In genomic region chr3:168312991-168313390, GRCh38 we compare ENCODE assay signal across 25 cellular contexts.
"Had no signal": no experiment of that assay in that cellular context is flagged by ENCODE, and none has a peak within 500 bp of the region (broad histone marks: within the 10 kb centered on the region; RNA-seq: fewer than 3 reads in every experiment).

No MANE protein-coding gene starts in this region.

- H3K27me3 Mint-ChIP-seq: activated B cell treated with CpG ODN at 0.5 μM for 24 hours; activated CD4-positive, alpha-beta T cell treated with anti-CD3 and anti-CD28 coated beads, Interleukin-2, amount 10 ng/mL, durations not matched to agents 24 days and 14 days; activated CD8-positive, alpha-beta memory T cell treated with anti-CD3 and anti-CD28 coated beads, Interleukin-2, amount 10 ng/mL, durations not matched to agents 7 days and 5 days; activated naive CD4-positive, alpha-beta T cell treated with anti-CD3 and anti-CD28 coated beads, Interleukin-2, amount 50 U/mL, for 24 hours; activated naive CD8-positive, alpha-beta T cell treated with anti-CD3 and anti-CD28 coated beads, Interleukin-2, amount 50 U/mL, for 24 hours; activated T-cell treated with anti-CD3 and anti-CD28 coated beads, Interleukin-2, amount 50 U/mL, for 24 hours; IgD-negative memory B cell had no signal

- H3K36me3 ChIP-seq: brain microvascular endothelial cell had no signal

- H3K27me3 ChIP-seq: brain microvascular endothelial cell had no signal

- H3K27ac Mint-ChIP-seq: activated B cell treated with CpG ODN at 0.5 μM for 24 hours; activated CD4-positive, alpha-beta T cell treated with anti-CD3 and anti-CD28 coated beads, Interleukin-2, amount 10 ng/mL, durations not matched to agents 24 days and 14 days; activated CD8-positive, alpha-beta memory T cell treated with anti-CD3 and anti-CD28 coated beads, Interleukin-2, amount 10 ng/mL, durations not matched to agents 7 days and 5 days; activated naive CD4-positive, alpha-beta T cell treated with anti-CD3 and anti-CD28 coated beads, Interleukin-2, amount 50 U/mL, for 24 hours; activated naive CD8-positive, alpha-beta T cell treated with anti-CD3 and anti-CD28 coated beads, Interleukin-2, amount 50 U/mL, for 24 hours; activated T-cell treated with anti-CD3 and anti-CD28 coated beads, Interleukin-2, amount 50 U/mL, for 24 hours; activated T-helper 1 cell treated with anti-CD3 and anti-CD28 coated beads, Interleukin-12 subunit alpha, Interleukin-12 subunit beta, Interleukin-2, Interleukin-4 antibody, amounts not matched to agents 30 ng/mL and 10 ng/mL and 1 ng/mL, durations not matched to agents 14 hours and 24 hours and 36 hours; IgD-negative memory B cell; T-helper 1 cell treated with Interleukin-12 subunit alpha and Interleukin-12 subunit beta and Interleukin-4 antibody, amounts not matched to agents 30 μg/mL and 1 μg/mL, for 36 hours had no signal

- H3K4me1 Mint-ChIP-seq: activated B cell treated with CpG ODN at 0.5 μM for 24 hours; activated CD4-positive, alpha-beta T cell treated with anti-CD3 and anti-CD28 coated beads, Interleukin-2, amount 10 ng/mL, durations not matched to agents 24 days and 14 days; activated CD8-positive, alpha-beta memory T cell treated with anti-CD3 and anti-CD28 coated beads, Interleukin-2, amount 10 ng/mL, durations not matched to agents 7 days and 5 days; activated naive CD4-positive, alpha-beta T cell treated with anti-CD3 and anti-CD28 coated beads, Interleukin-2, amount 50 U/mL, for 24 hours; activated naive CD8-positive, alpha-beta T cell treated with anti-CD3 and anti-CD28 coated beads, Interleukin-2, amount 50 U/mL, for 24 hours; IgD-negative memory B cell had no signal

- ATAC-seq: activated CD8-positive, alpha-beta memory T cell treated with anti-CD3 and anti-CD28 coated beads, Interleukin-2, amount 10 ng/mL, durations not matched to agents 7 days and 5 days; activated naive CD8-positive, alpha-beta T cell treated with anti-CD3 and anti-CD28 coated beads, Interleukin-2, amount 50 U/mL, for 24 hours had no signal

- H3K36me3 Mint-ChIP-seq: activated CD8-positive, alpha-beta memory T cell treated with anti-CD3 and anti-CD28 coated beads, Interleukin-2, amount 10 ng/mL, durations not matched to agents 7 days and 5 days; activated naive CD4-positive, alpha-beta T cell treated with anti-CD3 and anti-CD28 coated beads, Interleukin-2, amount 50 U/mL, for 24 hours; IgD-negative memory B cell had no signal

- H3K9me3 Mint-ChIP-seq: activated CD4-positive, alpha-beta T cell treated with anti-CD3 and anti-CD28 coated beads, Interleukin-2, amount 10 ng/mL, durations not matched to agents 24 days and 14 days; activated naive CD4-positive, alpha-beta T cell treated with anti-CD3 and anti-CD28 coated beads, Interleukin-2, amount 50 U/mL, for 24 hours; activated naive CD8-positive, alpha-beta T cell treated with anti-CD3 and anti-CD28 coated beads, Interleukin-2, amount 50 U/mL, for 24 hours; activated T-cell treated with anti-CD3 and anti-CD28 coated beads, Interleukin-2, amount 50 U/mL, for 24 hours; activated T-helper 1 cell treated with anti-CD3 and anti-CD28 coated beads, Interleukin-12 subunit alpha, Interleukin-12 subunit beta, Interleukin-2, Interleukin-4 antibody, amounts not matched to agents 30 ng/mL and 10 ng/mL and 1 ng/mL, durations not matched to agents 14 hours and 24 hours and 36 hours; IgD-negative memory B cell had no signal

- H3K27ac ChIP-seq: brain microvascular endothelial cell, KMS-11 had no signal

- H3K4me3 Mint-ChIP-seq: activated B cell treated with CpG ODN at 0.5 μM for 24 hours; activated CD4-positive, alpha-beta T cell treated with anti-CD3 and anti-CD28 coated beads, Interleukin-2, amount 10 ng/mL, durations not matched to agents 24 days and 14 days; activated CD8-positive, alpha-beta memory T cell treated with anti-CD3 and anti-CD28 coated beads, Interleukin-2, amount 10 ng/mL, durations not matched to agents 7 days and 5 days; activated naive CD4-positive, alpha-beta T cell treated with anti-CD3 and anti-CD28 coated beads, Interleukin-2, amount 50 U/mL, for 24 hours; activated naive CD8-positive, alpha-beta T cell treated with anti-CD3 and anti-CD28 coated beads, Interleukin-2, amount 50 U/mL, for 24 hours; activated T-cell treated with anti-CD3 and anti-CD28 coated beads, Interleukin-2, amount 50 U/mL, for 24 hours; activated T-helper 1 cell treated with anti-CD3 and anti-CD28 coated beads, Interleukin-12 subunit alpha, Interleukin-12 subunit beta, Interleukin-2, Interleukin-4 antibody, amounts not matched to agents 30 ng/mL and 10 ng/mL and 1 ng/mL, durations not matched to agents 14 hours and 24 hours and 36 hours; IgD-negative memory B cell; T-helper 1 cell treated with Interleukin-12 subunit alpha and Interleukin-12 subunit beta and Interleukin-4 antibody, amounts not matched to agents 30 μg/mL and 1 μg/mL, for 36 hours had no signal

- DNase-seq: activated B cell treated with CpG ODN at 0.5 μM for 24 hours; activated CD4-positive, alpha-beta T cell treated with anti-CD3 and anti-CD28 coated beads for 1 hour; activated CD4-positive, alpha-beta T cell treated with anti-CD3 and anti-CD28 coated beads, Interleukin-2, amount 10 ng/mL, durations not matched to agents 24 days and 14 days; activated CD4-positive, alpha-beta T cell treated with anti-CD3 and anti-CD28 coated beads, Interleukin-2, amount 50 U/mL, for 48 hours; activated CD8-positive, alpha-beta memory T cell treated with anti-CD3 and anti-CD28 coated beads, Interleukin-2, amount 10 ng/mL, durations not matched to agents 7 days and 5 days; activated effector memory CD4-positive, alpha-beta T cell treated with Interleukin-2 at 50 U/mL for 16 hours; activated naive CD4-positive, alpha-beta T cell; activated naive CD8-positive, alpha-beta T cell treated with anti-CD3 and anti-CD28 coated beads, Interleukin-2, amount 50 U/mL, for 24 hours; activated T-cell treated with anti-CD3 and anti-CD28 coated beads, Interleukin-2, amount 50 U/mL, for 24 hours; brain microvascular endothelial cell; caudate nucleus; NCI-H1092 treated with DMSO at 0.1 percent for 48 hours; NCI-H1417 treated with DMSO at 0.1 percent for 48 hours; NCI-H1694; NCI-H2029; NCI-H2227 treated with DMSO at 0.1 percent for 48 hours; NCI-H446 treated with DMSO at 0.1 percent for 48 hours; NCI-H524 treated with DMSO at 0.1 percent for 48 hours; NCI-H748 treated with DMSO at 0.1 percent for 48 hours; SIG-M5 had no signal
